Comparison of ENCODE assay signal across 1 cellular context in genomic region chr16:89917773-89918452, GRCh38.
TF ChIP-seq lines count a peak whose summit lies in the region.

No MANE protein-coding gene starts in this region.

TF ChIP-seq in HepG2, 621 proteins besides CTCF, POLR2A, EP300 and RAD21 (continued from another document and continues in another):
- TF ChIP-seq ZNF33A (CRISPR knock-in tag; IDR thresholded peaks at IDR 0.05; ENCODE audit: borderline replicate concordance) (no peak; the same call in 1 of the 2 replicates), HMGA1 (CRISPR knock-in tag; conservative IDR thresholded peaks at IDR 0.05) (no peak), FOXM1 (CRISPR knock-in tag; IDR thresholded peaks at IDR 0.05) (peak; percentile 92; the same call in 1 of the 2 replicates), PTBP1 (IDR thresholded peaks at IDR 0.05; ENCODE audit: low read depth, low read length, poor library complexity, severe bottlenecking) (peak; percentile 67), NFATC3 (CRISPR knock-in tag; IDR thresholded peaks at IDR 0.05) (peak; percentile 97), ZNF563 (CRISPR knock-in tag; IDR thresholded peaks at IDR 0.05) (peak; percentile 86; the same call in 1 of the 2 replicates), U2AF1 (optimal IDR thresholded peaks at IDR 0.05; ENCODE audit: low read depth, low read length) (peak; percentile 90), KLF12 (CRISPR knock-in tag; IDR thresholded peaks at IDR 0.05; ENCODE audit: borderline replicate concordance) (peak; percentile 99), TCF7 (IDR thresholded peaks at IDR 0.05; ENCODE audit: low read depth) (peak; percentile 96), ZNF180 (CRISPR knock-in tag; IDR thresholded peaks at IDR 0.05; ENCODE audit: borderline replicate concordance, low read depth) (peak; percentile 95; the same call in 1 of the 2 replicates), XBP1 (CRISPR knock-in tag; IDR thresholded peaks at IDR 0.05) (peak; percentile 89), ZSCAN9 (CRISPR knock-in tag; IDR thresholded peaks at IDR 0.05; ENCODE audit: borderline replicate concordance) (peak; percentile 99), SMARCC2 (IDR thresholded peaks at IDR 0.05) (no peak), ZNF207 (IDR thresholded peaks at IDR 0.05; ENCODE audit: borderline replicate concordance) (no peak), SRY (CRISPR knock-in tag; IDR thresholded peaks at IDR 0.05) (peak; percentile 96), SP1 (IDR thresholded peaks at IDR 0.05) (no peak), SP1 (CRISPR knock-in tag; IDR thresholded peaks at IDR 0.05) (peak; percentile 80), ZNF430 (CRISPR knock-in tag; IDR thresholded peaks at IDR 0.05) (peak; percentile 98), RCOR2 (CRISPR knock-in tag; IDR thresholded peaks at IDR 0.05) (peak; percentile 91), ZNF670 (CRISPR knock-in tag; IDR thresholded peaks at IDR 0.05; ENCODE audit: borderline replicate concordance) (peak; percentile 93), ZMYM4 (CRISPR knock-in tag; IDR thresholded peaks at IDR 0.05) (peak; percentile 88), IRX3 (CRISPR knock-in tag; IDR thresholded peaks at IDR 0.05; ENCODE audit: borderline replicate concordance, low read depth) (peak; percentile 96), CHD2 (IDR thresholded peaks at IDR 0.05; ENCODE audit: low read depth, low read length) (peak; percentile 58; the same call in 1 of the 2 replicates), ZNF556 (CRISPR knock-in tag; IDR thresholded peaks at IDR 0.05; ENCODE audit: borderline replicate concordance) (peak; percentile 96), ZBTB21 (CRISPR knock-in tag; IDR thresholded peaks at IDR 0.05) (peak; percentile 65; the same call in 1 of the 2 replicates), ZNF530 (CRISPR knock-in tag; IDR thresholded peaks at IDR 0.05; ENCODE audit: low read depth) (no peak), ZNF441 (CRISPR knock-in tag; IDR thresholded peaks at IDR 0.05; ENCODE audit: borderline replicate concordance) (peak; percentile 92), KDM4B (CRISPR knock-in tag; IDR thresholded peaks at IDR 0.05) (peak; percentile 98), SP2 (CRISPR knock-in tag; IDR thresholded peaks at IDR 0.05) (peak; percentile 64; the same call in 1 of the 2 replicates), ZBTB10 (CRISPR knock-in tag; IDR thresholded peaks at IDR 0.05; ENCODE audit: borderline replicate concordance) (peak; percentile 94), SIN3A (IDR thresholded peaks at IDR 0.05; ENCODE audit: borderline replicate concordance, low read depth, low read length) (no peak), SAP130 (CRISPR knock-in tag; IDR thresholded peaks at IDR 0.05; ENCODE audit: low read depth) (peak; percentile 98), ZNF383 (CRISPR knock-in tag; IDR thresholded peaks at IDR 0.05; ENCODE audit: borderline replicate concordance) (no peak), ZNF367 (CRISPR knock-in tag; IDR thresholded peaks at IDR 0.05; ENCODE audit: borderline replicate concordance) (peak; percentile 97; the same call in 1 of the 2 replicates), KDM6A (CRISPR knock-in tag; IDR thresholded peaks at IDR 0.05; ENCODE audit: low read depth) (peak; percentile 69; the same call in 1 of the 2 replicates), ZNF788 (CRISPR knock-in tag; IDR thresholded peaks at IDR 0.05; ENCODE audit: borderline replicate concordance) (peak; percentile 99), HOXD1 (CRISPR knock-in tag; IDR thresholded peaks at IDR 0.05) (peak; percentile 99), ZNF101 (CRISPR knock-in tag; IDR thresholded peaks at IDR 0.05; ENCODE audit: borderline replicate concordance, low read depth) (peak; percentile 91; the same call in 1 of the 2 replicates), ZNF431 (CRISPR knock-in tag; IDR thresholded peaks at IDR 0.05; ENCODE audit: borderline replicate concordance, low read depth) (peak; percentile 76; the same call in 1 of the 2 replicates), ZNF501 (CRISPR knock-in tag; IDR thresholded peaks at IDR 0.05) (peak; percentile 89; the same call in 1 of the 2 replicates), SSRP1 (CRISPR knock-in tag; IDR thresholded peaks at IDR 0.05) (peak; percentile 81; the same call in 1 of the 2 replicates), ZNF816 (CRISPR knock-in tag; IDR thresholded peaks at IDR 0.05; ENCODE audit: borderline replicate concordance) (peak; percentile 94; the same call in 1 of the 2 replicates), NCOA2 (CRISPR knock-in tag; IDR thresholded peaks at IDR 0.05) (peak; percentile 88), HIVEP1 (CRISPR knock-in tag; IDR thresholded peaks at IDR 0.05) (peak; percentile 96; the same call in 1 of the 2 replicates), ZNF234 (CRISPR knock-in tag; conservative IDR thresholded peaks at IDR 0.05) (peak; percentile 89), ATAD3A (CRISPR knock-in tag; IDR thresholded peaks at IDR 0.05) (peak; percentile 77; the same call in 1 of the 2 replicates), ZNF552 (CRISPR knock-in tag; IDR thresholded peaks at IDR 0.05; ENCODE audit: borderline replicate concordance) (peak; percentile 96), GATAD1 (CRISPR knock-in tag; IDR thresholded peaks at IDR 0.05) (peak; percentile 88), HMG20B (CRISPR knock-in tag; conservative IDR thresholded peaks at IDR 0.05) (peak; percentile 89), MED8 (CRISPR knock-in tag; IDR thresholded peaks at IDR 0.05; ENCODE audit: insufficient replicate concordance) (peak; percentile 82), ZSCAN12 (CRISPR knock-in tag; IDR thresholded peaks at IDR 0.05) (peak; percentile 96; the same call in 1 of the 2 replicates), HNRNPLL (IDR thresholded peaks at IDR 0.05; ENCODE audit: low read depth, low read length, poor library complexity, severe bottlenecking) (peak; percentile 99)
- TF ChIP-seq, protein P1, sequence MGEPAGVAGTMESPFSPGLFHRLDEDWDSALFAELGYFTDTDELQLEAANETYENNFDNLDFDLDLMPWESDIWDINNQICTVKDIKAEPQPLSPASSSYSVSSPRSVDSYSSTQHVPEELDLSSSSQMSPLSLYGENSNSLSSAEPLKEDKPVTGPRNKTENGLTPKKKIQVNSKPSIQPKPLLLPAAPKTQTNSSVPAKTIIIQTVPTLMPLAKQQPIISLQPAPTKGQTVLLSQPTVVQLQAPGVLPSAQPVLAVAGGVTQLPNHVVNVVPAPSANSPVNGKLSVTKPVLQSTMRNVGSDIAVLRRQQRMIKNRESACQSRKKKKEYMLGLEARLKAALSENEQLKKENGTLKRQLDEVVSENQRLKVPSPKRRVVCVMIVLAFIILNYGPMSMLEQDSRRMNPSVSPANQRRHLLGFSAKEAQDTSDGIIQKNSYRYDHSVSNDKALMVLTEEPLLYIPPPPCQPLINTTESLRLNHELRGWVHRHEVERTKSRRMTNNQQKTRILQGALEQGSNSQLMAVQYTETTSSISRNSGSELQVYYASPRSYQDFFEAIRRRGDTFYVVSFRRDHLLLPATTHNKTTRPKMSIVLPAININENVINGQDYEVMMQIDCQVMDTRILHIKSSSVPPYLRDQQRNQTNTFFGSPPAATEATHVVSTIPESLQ (CRISPR knock-in tag; conservative IDR thresholded peaks at IDR 0.05), result peak; percentile 97
- TF ChIP-seq, protein P2, sequence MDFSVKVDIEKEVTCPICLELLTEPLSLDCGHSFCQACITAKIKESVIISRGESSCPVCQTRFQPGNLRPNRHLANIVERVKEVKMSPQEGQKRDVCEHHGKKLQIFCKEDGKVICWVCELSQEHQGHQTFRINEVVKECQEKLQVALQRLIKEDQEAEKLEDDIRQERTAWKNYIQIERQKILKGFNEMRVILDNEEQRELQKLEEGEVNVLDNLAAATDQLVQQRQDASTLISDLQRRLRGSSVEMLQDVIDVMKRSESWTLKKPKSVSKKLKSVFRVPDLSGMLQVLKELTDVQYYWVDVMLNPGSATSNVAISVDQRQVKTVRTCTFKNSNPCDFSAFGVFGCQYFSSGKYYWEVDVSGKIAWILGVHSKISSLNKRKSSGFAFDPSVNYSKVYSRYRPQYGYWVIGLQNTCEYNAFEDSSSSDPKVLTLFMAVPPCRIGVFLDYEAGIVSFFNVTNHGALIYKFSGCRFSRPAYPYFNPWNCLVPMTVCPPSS (IDR thresholded peaks at IDR 0.05), result no peak
- TF ChIP-seq, protein P3, sequence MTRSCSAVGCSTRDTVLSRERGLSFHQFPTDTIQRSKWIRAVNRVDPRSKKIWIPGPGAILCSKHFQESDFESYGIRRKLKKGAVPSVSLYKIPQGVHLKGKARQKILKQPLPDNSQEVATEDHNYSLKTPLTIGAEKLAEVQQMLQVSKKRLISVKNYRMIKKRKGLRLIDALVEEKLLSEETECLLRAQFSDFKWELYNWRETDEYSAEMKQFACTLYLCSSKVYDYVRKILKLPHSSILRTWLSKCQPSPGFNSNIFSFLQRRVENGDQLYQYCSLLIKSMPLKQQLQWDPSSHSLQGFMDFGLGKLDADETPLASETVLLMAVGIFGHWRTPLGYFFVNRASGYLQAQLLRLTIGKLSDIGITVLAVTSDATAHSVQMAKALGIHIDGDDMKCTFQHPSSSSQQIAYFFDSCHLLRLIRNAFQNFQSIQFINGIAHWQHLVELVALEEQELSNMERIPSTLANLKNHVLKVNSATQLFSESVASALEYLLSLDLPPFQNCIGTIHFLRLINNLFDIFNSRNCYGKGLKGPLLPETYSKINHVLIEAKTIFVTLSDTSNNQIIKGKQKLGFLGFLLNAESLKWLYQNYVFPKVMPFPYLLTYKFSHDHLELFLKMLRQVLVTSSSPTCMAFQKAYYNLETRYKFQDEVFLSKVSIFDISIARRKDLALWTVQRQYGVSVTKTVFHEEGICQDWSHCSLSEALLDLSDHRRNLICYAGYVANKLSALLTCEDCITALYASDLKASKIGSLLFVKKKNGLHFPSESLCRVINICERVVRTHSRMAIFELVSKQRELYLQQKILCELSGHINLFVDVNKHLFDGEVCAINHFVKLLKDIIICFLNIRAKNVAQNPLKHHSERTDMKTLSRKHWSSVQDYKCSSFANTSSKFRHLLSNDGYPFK (CRISPR knock-in tag; IDR thresholded peaks at IDR 0.05; ENCODE audit: borderline replicate concordance), result peak; percentile 95
- TF ChIP-seq, protein P4, sequence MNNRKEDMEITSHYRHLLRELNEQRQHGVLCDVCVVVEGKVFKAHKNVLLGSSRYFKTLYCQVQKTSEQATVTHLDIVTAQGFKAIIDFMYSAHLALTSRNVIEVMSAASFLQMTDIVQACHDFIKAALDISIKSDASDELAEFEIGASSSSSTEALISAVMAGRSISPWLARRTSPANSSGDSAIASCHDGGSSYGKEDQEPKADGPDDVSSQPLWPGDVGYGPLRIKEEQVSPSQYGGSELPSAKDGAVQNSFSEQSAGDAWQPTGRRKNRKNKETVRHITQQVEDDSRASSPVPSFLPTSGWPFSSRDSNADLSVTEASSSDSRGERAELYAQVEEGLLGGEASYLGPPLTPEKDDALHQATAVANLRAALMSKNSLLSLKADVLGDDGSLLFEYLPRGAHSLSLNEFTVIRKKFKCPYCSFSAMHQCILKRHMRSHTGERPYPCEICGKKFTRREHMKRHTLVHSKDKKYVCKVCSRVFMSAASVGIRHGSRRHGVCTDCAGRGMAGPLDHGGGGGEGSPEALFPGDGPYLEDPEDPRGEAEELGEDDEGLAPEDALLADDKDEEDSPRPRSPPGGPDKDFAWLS (CRISPR knock-in tag; IDR thresholded peaks at IDR 0.05; ENCODE audit: borderline replicate concordance), result no peak; the same call in 1 of the 2 replicates
- TF ChIP-seq, protein P5, sequence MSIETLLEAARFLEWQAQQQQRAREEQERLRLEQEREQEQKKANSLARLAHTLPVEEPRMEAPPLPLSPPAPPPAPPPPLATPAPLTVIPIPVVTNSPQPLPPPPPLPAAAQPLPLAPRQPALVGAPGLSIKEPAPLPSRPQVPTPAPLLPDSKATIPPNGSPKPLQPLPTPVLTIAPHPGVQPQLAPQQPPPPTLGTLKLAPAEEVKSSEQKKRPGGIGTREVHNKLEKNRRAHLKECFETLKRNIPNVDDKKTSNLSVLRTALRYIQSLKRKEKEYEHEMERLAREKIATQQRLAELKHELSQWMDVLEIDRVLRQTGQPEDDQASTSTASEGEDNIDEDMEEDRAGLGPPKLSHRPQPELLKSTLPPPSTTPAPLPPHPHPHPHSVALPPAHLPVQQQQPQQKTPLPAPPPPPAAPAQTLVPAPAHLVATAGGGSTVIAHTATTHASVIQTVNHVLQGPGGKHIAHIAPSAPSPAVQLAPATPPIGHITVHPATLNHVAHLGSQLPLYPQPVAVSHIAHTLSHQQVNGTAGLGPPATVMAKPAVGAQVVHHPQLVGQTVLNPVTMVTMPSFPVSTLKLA (IDR thresholded peaks at IDR 0.05), result peak; percentile 85
- TF ChIP-seq, protein P6, sequence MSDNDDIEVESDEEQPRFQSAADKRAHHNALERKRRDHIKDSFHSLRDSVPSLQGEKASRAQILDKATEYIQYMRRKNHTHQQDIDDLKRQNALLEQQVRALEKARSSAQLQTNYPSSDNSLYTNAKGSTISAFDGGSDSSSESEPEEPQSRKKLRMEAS (IDR thresholded peaks at IDR 0.05), result no peak
- TF ChIP-seq, protein P7, sequence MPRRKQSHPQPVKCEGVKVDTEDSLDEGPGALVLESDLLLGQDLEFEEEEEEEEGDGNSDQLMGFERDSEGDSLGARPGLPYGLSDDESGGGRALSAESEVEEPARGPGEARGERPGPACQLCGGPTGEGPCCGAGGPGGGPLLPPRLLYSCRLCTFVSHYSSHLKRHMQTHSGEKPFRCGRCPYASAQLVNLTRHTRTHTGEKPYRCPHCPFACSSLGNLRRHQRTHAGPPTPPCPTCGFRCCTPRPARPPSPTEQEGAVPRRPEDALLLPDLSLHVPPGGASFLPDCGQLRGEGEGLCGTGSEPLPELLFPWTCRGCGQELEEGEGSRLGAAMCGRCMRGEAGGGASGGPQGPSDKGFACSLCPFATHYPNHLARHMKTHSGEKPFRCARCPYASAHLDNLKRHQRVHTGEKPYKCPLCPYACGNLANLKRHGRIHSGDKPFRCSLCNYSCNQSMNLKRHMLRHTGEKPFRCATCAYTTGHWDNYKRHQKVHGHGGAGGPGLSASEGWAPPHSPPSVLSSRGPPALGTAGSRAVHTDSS (CRISPR knock-in tag; conservative IDR thresholded peaks at IDR 0.05), result no peak; the same call in 1 of the 2 replicates
